In genomic region chr17:58315750-58316149, GRCh38 we compare ENCODE assay signal across 17 cellular contexts. TPM values are rescaled to one million over a fixed set of nuclear protein-coding genes. Genes with fewer than 3 reads are reported as not detected.
DNase-seq lines count a peak whose midpoint lies in the region; ATAC-seq and TF ChIP-seq lines count a peak whose summit lies in the region.
"Had no signal": no experiment of that assay in that cellular context is flagged by ENCODE, and none has a peak within 500 bp of the region (broad histone marks: within the 10 kb centered on the region; RNA-seq: fewer than 3 reads in every experiment).

No MANE protein-coding gene starts in this region.

- H4K8ac ChIP-seq in IMR-90 (ENCODE audit: low read depth in 2 of 2, low read length in 2 of 2), result no peak overlapping the region

- no peaks in the 10 kb centered on the region for H3K9me1 ChIP-seq in IMR-90 (ENCODE audit: insufficient read depth, low read length)

- ATAC-seq in IMR-90 (ENCODE audit: low read depth) (no peak), omental fat pad (ENCODE audit: low FRiP score) (no peak), GM21576 (IDR thresholded peaks at IDR 0.05; ENCODE audit: unreplicated experiment) (no peak)
- ATAC-seq: Panc1 had no signal

- H3K14ac ChIP-seq in IMR-90 (replicated peaks; ENCODE audit: low read depth, low read length), result no peak overlapping the region

- no peak overlapping the region for H3K18ac ChIP-seq in IMR-90 (ENCODE audit: low read depth, low read length)

- H3K27ac Mint-ChIP-seq in activated naive CD8-positive, alpha-beta T cell, result peak overlapping the region; percentile 13
- no peak overlapping the region for H3K27ac Mint-ChIP-seq in activated naive CD8-positive, alpha-beta T cell treated with anti-CD3 and anti-CD28 coated beads for 36 hours
- H3K27ac Mint-ChIP-seq: B cell had no signal

- TF ChIP-seq POLR2A in IMR-90 (IDR thresholded peaks at IDR 0.05; ENCODE audit: low read depth, low read length), result no peak

- H3K9me3 ChIP-seq in IMR-90 (ENCODE audit: control insufficient read depth, insufficient read depth, low read length), result no peaks in the 10 kb centered on the region

- no peak overlapping the region for H3K9ac ChIP-seq in IMR-90 (ENCODE audit: low read depth, low read length)

- no peaks in the 10 kb centered on the region for H4K20me1 ChIP-seq in IMR-90 (ENCODE audit: insufficient read depth, low read length)

- no peak overlapping the region for H2AK9ac ChIP-seq in IMR-90 (replicated peaks; ENCODE audit: low read depth, low read length, poor library complexity)

- POLR2A ChIA-PET in IMR-90 (lab: Charles Lee; ENCODE audit: unreplicated experiment), result no interaction called here

- TF ChIP-seq CTCF in IMR-90 (conservative IDR thresholded peaks at IDR 0.05; ENCODE audit: low read depth, low read length), result no peak
- TF ChIP-seq CTCF in omental fat pad (IDR thresholded peaks at IDR 0.05), result no peak

- no peak overlapping the region for H2AK5ac ChIP-seq in IMR-90 (ENCODE audit: low read depth, low read length)

- no peak overlapping the region for H3K56ac ChIP-seq in IMR-90 (ENCODE audit: extremely low read depth, insufficient read depth, low read length)

- no peak overlapping the region for H2BK15ac ChIP-seq in IMR-90 (ENCODE audit: low read depth, low read length)

- H3K27me3 Mint-ChIP-seq in activated naive CD8-positive, alpha-beta T cell, result no peaks in the 10 kb centered on the region
- no peaks in the 10 kb centered on the region for H3K27me3 Mint-ChIP-seq in activated naive CD8-positive, alpha-beta T cell treated with anti-CD3 and anti-CD28 coated beads for 36 hours
- H3K27me3 Mint-ChIP-seq: B cell; CD8-positive, alpha-beta memory T cell had no signal

- H3K4ac ChIP-seq in IMR-90 (ENCODE audit: low read depth, low read length), result no peak overlapping the region

- H4K5ac ChIP-seq in IMR-90 (ENCODE audit: low read depth, low read length), result no peak overlapping the region

- no peaks in the 10 kb centered on the region for H3K9me3 Mint-ChIP-seq in activated naive CD8-positive, alpha-beta T cell (ENCODE audit: low read depth)
- no peaks in the 10 kb centered on the region for H3K9me3 Mint-ChIP-seq in activated naive CD8-positive, alpha-beta T cell treated with anti-CD3 and anti-CD28 coated beads for 36 hours
- H3K9me3 Mint-ChIP-seq: CD8-positive, alpha-beta memory T cell had no signal

- no peak for DNase-seq in activated naive CD8-positive, alpha-beta T cell treated with anti-CD3 and anti-CD28 coated beads for 36 hours
- no peak for DNase-seq in IMR-90
- DNase-seq in omental fat pad (ENCODE audit: low spot score), result peak; percentile 6
- DNase-seq in NCI-H2227 (lab: John Stamatoyannopoulos, UW; ENCODE audit: unreplicated experiment), result no peak
- DNase-seq in RPMI8226, result no peak
- DNase-seq: Kasumi-1, NCI-H1417, NCI-H2029, NCI-H510A, SHP77 had no signal

- no peak overlapping the region for H3K4me3 ChIP-seq in IMR-90 (ENCODE audit: insufficient read depth, low read depth, low read length)

- H2BK120ac ChIP-seq in IMR-90 (ENCODE audit: low read depth, low read length), result no peak overlapping the region

- TF ChIP-seq RAD21 in IMR-90 (IDR thresholded peaks at IDR 0.05; ENCODE audit: low read length), result no peak

- no peaks in the 10 kb centered on the region for H3K4me1 ChIP-seq in IMR-90 (ENCODE audit: control insufficient read depth, insufficient read depth, low read length)

- no peak overlapping the region for H3K4me3 Mint-ChIP-seq in activated naive CD8-positive, alpha-beta T cell
- H3K4me3 Mint-ChIP-seq in activated naive CD8-positive, alpha-beta T cell treated with anti-CD3 and anti-CD28 coated beads for 36 hours, result no peak overlapping the region
- H3K4me3 Mint-ChIP-seq: B cell; CD8-positive, alpha-beta memory T cell had no signal

- H3K27me3 ChIP-seq in IMR-90 (ENCODE audit: control insufficient read depth, insufficient read depth, low read length), result no peaks in the 10 kb centered on the region

- intact Hi-C loops in IMR-90 (cut with micrococcal nuclease), result loop anchor here (2.0 kb wide), 1 partner anchor 37 kb away; the partner anchor contains the start of gene SUPT4H1

- WGBS in IMR-90 (ENCODE audit: extremely low coverage in 2 of 2, insufficient read length in 1 of 2), 2 experiments, result no CpG with 5 or more reads among the region's 4 CpGs

- H3K36me3 Mint-ChIP-seq in activated naive CD8-positive, alpha-beta T cell, result no peaks in the 10 kb centered on the region
- no peaks in the 10 kb centered on the region for H3K36me3 Mint-ChIP-seq in activated naive CD8-positive, alpha-beta T cell treated with anti-CD3 and anti-CD28 coated beads for 36 hours

- H2AFZ ChIP-seq in IMR-90 (replicated peaks; ENCODE audit: low read length, poor library complexity), result peak overlapping the region; percentile 32

- H2BK5ac ChIP-seq in IMR-90 (ENCODE audit: low read depth, low read length, poor library complexity, severe bottlenecking), result no peak overlapping the region

- no peak overlapping the region for H2BK20ac ChIP-seq in IMR-90 (ENCODE audit: low read depth, low read length)

- CTCF ChIA-PET in IMR-90 (lab: Yijun Ruan, JAX), result no interaction called here

- dilution Hi-C loops in IMR-90 (cut with HindIII; ENCODE audit: low sequenced_read_pairs, unreplicated experiment), result no loop called here

- no peak overlapping the region for H4K91ac ChIP-seq in IMR-90 (ENCODE audit: insufficient read depth, low read depth, low read length)

- no peaks in the 10 kb centered on the region for H3K36me3 ChIP-seq in IMR-90 (ENCODE audit: control insufficient read depth, insufficient read depth, low read length)

- H3K23ac ChIP-seq in IMR-90 (ENCODE audit: low read depth, low read length), result no peak overlapping the region

- BruUV-seq in IMR-90 (replicated peaks; lab: Mats Ljungman, UMichigan), result no TSS peak

- H3K4me2 ChIP-seq in IMR-90 (ENCODE audit: low read depth, low read length), result no peak overlapping the region

- no peak overlapping the region for H3K27ac ChIP-seq in IMR-90 (ENCODE audit: insufficient read depth, low read length)

- H3K4me1 Mint-ChIP-seq in activated naive CD8-positive, alpha-beta T cell (ENCODE audit: low read depth), result peaks cover 12% of the 10 kb centered on the region
- peaks cover 12% of the 10 kb centered on the region for H3K4me1 Mint-ChIP-seq in activated naive CD8-positive, alpha-beta T cell treated with anti-CD3 and anti-CD28 coated beads for 36 hours

- in situ Hi-C loops in IMR-90 (cut with MboI; ENCODE audit: low sequenced_read_pairs), result loop anchor here (5.0 kb wide), 2 partner anchors 102 to 132 kb away; partner anchors contain the start of gene RNF43

- H3K79me1 ChIP-seq in IMR-90 (ENCODE audit: low read depth in 1 of 2, low read length in 2 of 2), result no peaks in the 10 kb centered on the region

TF ChIP-seq in IMR-90, 13 proteins besides CTCF, POLR2A, EP300 and RAD21:
- TF ChIP-seq MXI1 (IDR thresholded peaks at IDR 0.05; ENCODE audit: borderline replicate concordance, low read depth, low read length) (no peak), ELK1 (IDR thresholded peaks at IDR 0.05; ENCODE audit: borderline replicate concordance, low read depth, low read length) (no peak), CEBPB (IDR thresholded peaks at IDR 0.05; ENCODE audit: low read depth, low read length) (no peak), USF2 (IDR thresholded peaks at IDR 0.05; ENCODE audit: low read depth, low read length) (no peak), MAFK (IDR thresholded peaks at IDR 0.05; ENCODE audit: low read depth, low read length) (no peak), FOS (IDR thresholded peaks at IDR 0.05; ENCODE audit: low read depth, low read length) (no peak), RCOR1 (IDR thresholded peaks at IDR 0.05; ENCODE audit: insufficient replicate concordance, low read length) (no peak), CHD1 (IDR thresholded peaks at IDR 0.05; ENCODE audit: low read depth, low read length) (no peak), RFX5 (IDR thresholded peaks at IDR 0.05; ENCODE audit: low read depth, low read length) (no peak)

RNA-seq across cellular contexts. Expression of gene TSPOAP1, which starts 12.8 kb away (rescaled TPM):
- total RNA-seq in activated naive CD8-positive, alpha-beta T cell treated with anti-CD3 and anti-CD28 coated beads for 36 hours, result 10 to 100 TPM; 13.7 to 15.4 TPM
- total RNA-seq in IMR-90 (2012; rRNA removed), result 0.56 and 0.90 TPM in 2 replicates
- 1.2 and 1.6 TPM in 2 replicates for polyA plus RNA-seq in IMR-90 (2012; rRNA removed)
- polyA plus RNA-seq in IMR-90 (2012; cell fraction: cytosol; rRNA removed), result 0.18 and 0.74 TPM in 2 replicates
- polyA plus RNA-seq in IMR-90 (2012; cell fraction: nucleus; rRNA removed; ENCODE audit: low replicate concordance), result 9.6 and 10.6 TPM in 2 replicates
- 10 to 100 TPM in 1 of 4 donors, 1 to 10 TPM in 3; 1.9 to 13.6 (median 5.4) TPM for total RNA-seq in omental fat pad
- total RNA-seq: H4 had no signal

RNA-seq across cellular contexts. Expression of gene MPO, which starts 35.0 kb away (rescaled TPM):
- total RNA-seq in activated naive CD8-positive, alpha-beta T cell treated with anti-CD3 and anti-CD28 coated beads for 36 hours, result not detected
- not detected in 2 replicates for total RNA-seq in IMR-90 (2012; rRNA removed)
- not detected in 2 replicates for polyA plus RNA-seq in IMR-90 (2012; rRNA removed)
- 0.03 TPM in 1 of 2 replicates, not detected in the other for polyA plus RNA-seq in IMR-90 (2012; cell fraction: cytosol; rRNA removed)
- polyA plus RNA-seq in IMR-90 (2012; cell fraction: nucleus; rRNA removed; ENCODE audit: low replicate concordance), result 0.02 TPM in 1 of 2 replicates, not detected in the other
- total RNA-seq in omental fat pad, result under 1 TPM in 2 of 4 donors, not detected in 2; 0.19 to 0.84 TPM
- total RNA-seq: B cell; CD8-positive, alpha-beta memory T cell; Daoy; H4 had no signal
- polyA plus RNA-seq: CD8-positive, alpha-beta memory T cell had no signal

RNA-seq across cellular contexts. Expression of gene SUPT4H1, which starts 36.3 kb away (rescaled TPM):
- 100 to 1,000 TPM; 136 to 139 TPM for total RNA-seq in activated naive CD8-positive, alpha-beta T cell treated with anti-CD3 and anti-CD28 coated beads for 36 hours
- total RNA-seq in IMR-90 (2012; rRNA removed), result 51.6 and 83.6 TPM in 2 replicates
- polyA plus RNA-seq in IMR-90 (2012; rRNA removed), result 97.3 and 129 TPM in 2 replicates
- polyA plus RNA-seq in IMR-90 (2012; cell fraction: cytosol; rRNA removed), result 64.1 and 109 TPM in 2 replicates
- polyA plus RNA-seq in IMR-90 (2012; cell fraction: nucleus; rRNA removed; ENCODE audit: low replicate concordance), result 30.0 and 85.6 TPM in 2 replicates
- 10 to 100 TPM; 42.1 to 49.2 (median 47.3) TPM for total RNA-seq in omental fat pad
